Comparison of ENCODE assay signal across 8 cellular contexts in genomic region chr9:15142903-15143534, GRCh38.
DNase-seq lines count a peak whose midpoint lies in the region; ATAC-seq and TF ChIP-seq lines count a peak whose summit lies in the region.

No MANE protein-coding gene starts in this region.

- no peaks in the 10 kb centered on the region for H3K27me3 ChIP-seq in Panc1 (ENCODE audit: control insufficient read depth, insufficient read depth, low read length)

- H3K4me3 Mint-ChIP-seq in activated CD8-positive, alpha-beta memory T cell treated with anti-CD3 and anti-CD28 coated beads, Interleukin-2, amount 10 ng/mL, durations not matched to agents 7 days and 5 days = no peak overlapping the region

- H3K36me3 ChIP-seq in Panc1 (ENCODE audit: control insufficient read depth, insufficient read depth, low read length) = no peaks in the 10 kb centered on the region

- in situ Hi-C loops in Panc1 (cut with HindIII; ENCODE audit: low pct_unique_long_range_greater_than_20kb, low sequenced_read_pairs) = no loop called here

- intact Hi-C loops in Panc1 (cut with micrococcal nuclease; ENCODE audit: unreplicated experiment) = no loop called here

- no TSS peak for BruUV-seq in Panc1 (replicated peaks; lab: Mats Ljungman, UMichigan)

- DNase-seq in activated CD8-positive, alpha-beta memory T cell treated with anti-CD3 and anti-CD28 coated beads, Interleukin-2, amount 10 ng/mL, durations not matched to agents 7 days and 5 days = no peak
- DNase-seq in activated CD8-positive, alpha-beta memory T cell treated with anti-CD3 and anti-CD28 coated beads, Interleukin-2, amount 50 U/mL, for 48 hours = no peak
- DNase-seq in HT1080 (ENCODE audit: low read depth) (peak; percentile 50), Panc1 (ENCODE audit: low read depth, low spot score) (no peak), dermis microvascular lymphatic vessel endothelial cell (ENCODE audit: low read depth in 2 of 2) (peak; percentile 53 to 70), lung microvascular endothelial cell (ENCODE audit: low read depth in 2 of 2) (peak; percentile 72 to 78)

- POLR2A ChIA-PET in Panc1 (lab: Charles Lee) = no interaction called here

- no peak overlapping the region for H3K27ac ChIP-seq in Panc1 (ENCODE audit: low read length)

- TF ChIP-seq CTCF in Panc1 (IDR thresholded peaks at IDR 0.05) = peak; percentile 62

- H3K4me3 ChIP-seq in Panc1 (ENCODE audit: low read depth in 2 of 2, low read length in 2 of 2) = no peak overlapping the region

- peaks cover 10% of the 10 kb centered on the region for H3K27me3 Mint-ChIP-seq in activated CD8-positive, alpha-beta memory T cell treated with anti-CD3 and anti-CD28 coated beads, Interleukin-2, amount 10 ng/mL, durations not matched to agents 7 days and 5 days

- no peaks in the 10 kb centered on the region for H3K36me3 Mint-ChIP-seq in activated CD8-positive, alpha-beta memory T cell treated with anti-CD3 and anti-CD28 coated beads, Interleukin-2, amount 10 ng/mL, durations not matched to agents 7 days and 5 days

- no peaks in the 10 kb centered on the region for H3K9me3 ChIP-seq in Panc1 (ENCODE audit: control insufficient read depth, insufficient read depth, low read depth, low read length)

- no peaks in the 10 kb centered on the region for H3K4me1 ChIP-seq in Panc1 (ENCODE audit: control insufficient read depth, insufficient read depth, low read length)

- CTCF ChIA-PET in activated CD8-positive, alpha-beta memory T cell treated with anti-CD3 and anti-CD28 coated beads, Interleukin-2, amount 10 ng/mL, durations not matched to agents 7 days and 5 days (lab: Charles Lee) = no interaction called here
- CTCF ChIA-PET in Panc1 (lab: Charles Lee) = no interaction called here

- peak; percentile 53 for ATAC-seq in activated CD8-positive, alpha-beta memory T cell treated with anti-CD3 and anti-CD28 coated beads, Interleukin-2, amount 10 ng/mL, durations not matched to agents 7 days and 5 days
- ATAC-seq in GM21576 (IDR thresholded peaks at IDR 0.05; ENCODE audit: unreplicated experiment) (peak; percentile 96), Panc1 (no peak), HG03571 (IDR thresholded peaks at IDR 0.05; ENCODE audit: unreplicated experiment) (no peak)

- no peak overlapping the region for H3K27ac Mint-ChIP-seq in activated CD8-positive, alpha-beta memory T cell treated with anti-CD3 and anti-CD28 coated beads, Interleukin-2, amount 10 ng/mL, durations not matched to agents 7 days and 5 days

- peaks cover 1% of the 10 kb centered on the region for H3K4me1 Mint-ChIP-seq in activated CD8-positive, alpha-beta memory T cell treated with anti-CD3 and anti-CD28 coated beads, Interleukin-2, amount 10 ng/mL, durations not matched to agents 7 days and 5 days

- H3K9me3 Mint-ChIP-seq in activated CD8-positive, alpha-beta memory T cell treated with anti-CD3 and anti-CD28 coated beads, Interleukin-2, amount 10 ng/mL, durations not matched to agents 7 days and 5 days (ENCODE audit: low read depth) = no peaks in the 10 kb centered on the region

Comparison
In these comparisons a context has a peak if more than half of its experiments do, and no peak if none do; other contexts are left out.
1. ATAC-seq: peak in activated CD8-positive, alpha-beta memory T cell treated with anti-CD3 and anti-CD28 coated beads, Interleukin-2, amount 10 ng/mL, durations not matched to agents 7 days and 5 days (single experiment) and GM21576 (single experiment); none in Panc1 (single experiment) and HG03571 (single experiment).
2. DNase-seq: peak in HT1080 (single experiment), dermis microvascular lymphatic vessel endothelial cell (2 of 2) and lung microvascular endothelial cell (2 of 2); none in activated CD8-positive, alpha-beta memory T cell treated with anti-CD3 and anti-CD28 coated beads, Interleukin-2, amount 10 ng/mL, durations not matched to agents 7 days and 5 days (single experiment), activated CD8-positive, alpha-beta memory T cell treated with anti-CD3 and anti-CD28 coated beads, Interleukin-2, amount 50 U/mL, for 48 hours (single experiment) and Panc1 (single experiment).